17 cellular contexts compared by ENCODE assay signal in the genomic region with DNA sequence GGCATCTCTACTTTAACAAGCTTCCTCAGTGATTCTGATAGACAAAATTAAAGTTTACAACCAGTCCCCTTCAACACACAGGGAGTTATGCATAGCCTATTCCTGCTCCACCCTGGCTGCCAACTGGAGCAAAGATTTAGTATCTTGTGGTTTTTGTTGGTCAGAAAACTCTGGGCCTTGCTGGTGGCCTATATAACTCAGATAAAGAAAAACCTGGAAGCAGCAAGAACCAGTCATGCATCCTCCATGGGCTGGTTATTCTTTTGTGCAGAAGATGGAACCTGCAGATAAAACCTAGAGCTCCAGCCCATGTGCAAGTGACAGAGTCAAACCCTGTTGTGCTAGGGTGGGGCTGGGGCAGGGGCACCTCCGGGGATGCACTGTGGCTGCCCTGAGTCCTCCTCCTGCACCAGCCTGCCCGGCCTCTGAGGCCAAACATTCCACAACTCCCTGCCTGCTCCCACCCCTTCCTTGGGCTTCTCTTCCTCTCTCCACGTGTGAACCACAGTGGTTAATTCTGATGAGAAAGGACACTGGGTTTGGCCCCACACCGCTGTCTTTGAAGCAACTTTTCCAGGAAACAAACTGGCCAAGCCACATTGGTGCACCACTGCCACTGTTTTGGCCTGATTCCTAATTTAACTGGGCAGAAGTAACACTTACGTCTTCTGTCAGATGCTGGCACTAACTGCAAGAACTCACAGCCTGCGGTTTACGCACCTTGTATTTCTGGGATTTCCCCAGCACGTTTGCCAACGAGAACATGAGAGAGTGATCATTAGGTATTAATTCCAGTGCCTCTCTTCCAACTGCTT. TPM values are rescaled to one million over a fixed set of nuclear protein-coding genes. Genes with fewer than 3 reads are reported as not detected.
DNase-seq lines count a peak whose midpoint lies in the region; ATAC-seq, FAIRE-seq and TF ChIP-seq lines count a peak whose summit lies in the region.
"Had no signal": no experiment of that assay in that cellular context is flagged by ENCODE, and none has a peak within 500 bp of the region (broad histone marks: within the 10 kb centered on the region; RNA-seq: fewer than 3 reads in every experiment).

No MANE protein-coding gene starts in this region.

- H2AFZ ChIP-seq in smooth muscle cell (ENCODE audit: low read depth), result no peak overlapping the region
- H2AFZ ChIP-seq: hepatocyte had no signal

- H3K79me2 ChIP-seq in smooth muscle cell (ENCODE audit: low read depth), result no peaks in the 10 kb centered on the region
- H3K79me2 ChIP-seq: hepatocyte had no signal

- no peak for TF ChIP-seq CTCF in astrocyte of the cerebellum (IDR thresholded peaks at IDR 0.05; ENCODE audit: low read depth, low read length, missing control alignments)
- no peak for TF ChIP-seq CTCF in smooth muscle cell (IDR thresholded peaks at IDR 0.05; ENCODE audit: borderline replicate concordance, insufficient read depth, poor library complexity, severe bottlenecking)
- TF ChIP-seq CTCF in tibial artery (IDR thresholded peaks at IDR 0.05), result no peak

- H3K9ac ChIP-seq in smooth muscle cell (ENCODE audit: low read depth), result no peak overlapping the region

- H3K36me3 Mint-ChIP-seq in naive B cell, result no peaks in the 10 kb centered on the region

- no peaks in the 10 kb centered on the region for H3K27me3 Mint-ChIP-seq in naive B cell
- H3K27me3 Mint-ChIP-seq: activated naive CD8-positive, alpha-beta T cell treated with anti-CD3 and anti-CD28 coated beads for 36 hours had no signal

- no peaks in the 10 kb centered on the region for H4K20me1 ChIP-seq in smooth muscle cell (ENCODE audit: low read depth)

- H3K27me3 ChIP-seq in smooth muscle cell (ENCODE audit: low read depth), result no peaks in the 10 kb centered on the region
- no peaks in the 10 kb centered on the region for H3K27me3 ChIP-seq in tibial artery
- H3K27me3 ChIP-seq: hepatocyte had no signal

- DNase-seq in GM12892 (ENCODE audit: insufficient read length) (no peak), astrocyte of the cerebellum (ENCODE audit: low read depth) (peak; percentile 69), naive B cell (no peak), smooth muscle cell (lab: John Stamatoyannopoulos, UW; ENCODE audit: unreplicated experiment) (no peak), tibial artery (no peak), superior temporal gyrus (ENCODE audit: extremely low spot score) (no peak)
- DNase-seq: activated CD4-positive, alpha-beta T cell treated with anti-CD3 and anti-CD28 coated beads for 48 hours; activated naive CD8-positive, alpha-beta T cell treated with anti-CD3 and anti-CD28 coated beads for 36 hours; COR-L47; endodermal cell; mucosa of descending colon; NCI-H774 had no signal

- H3K4me2 ChIP-seq in smooth muscle cell, result no peak overlapping the region
- H3K4me2 ChIP-seq: hepatocyte had no signal

- 88% methylated on average over 9 of the region's 9 CpGs for WGBS in smooth muscle cell (ENCODE audit: low lambda C conversion rate)

- H3K4me3 Mint-ChIP-seq in naive B cell, result peak overlapping the region in 4 of 8 donors; percentile 9 to 60 (median 29)
- H3K4me3 Mint-ChIP-seq: activated naive CD8-positive, alpha-beta T cell treated with anti-CD3 and anti-CD28 coated beads for 36 hours; endodermal cell had no signal

- no peak overlapping the region for H3K27ac ChIP-seq in smooth muscle cell (ENCODE audit: low read depth)
- no peak overlapping the region for H3K27ac ChIP-seq in tibial artery
- H3K27ac ChIP-seq: hepatocyte, SK-N-MC, skin epidermis had no signal

- H3K9me3 Mint-ChIP-seq in naive B cell, result no peaks in the 10 kb centered on the region

- ATAC-seq in HG02610 (IDR thresholded peaks at IDR 0.05; ENCODE audit: unreplicated experiment) (peak; percentile 32), naive B cell (ENCODE audit: low read depth in 2 of 2) (peak; percentile 35 to 58), HG02870 (IDR thresholded peaks at IDR 0.05; ENCODE audit: unreplicated experiment) (no peak)
- ATAC-seq: mucosa of descending colon had no signal

- H3F3A ChIP-seq in smooth muscle cell (ENCODE audit: low read depth), result no peaks in the 10 kb centered on the region

- in situ Hi-C loops in astrocyte of the cerebellum (cut with HindIII; ENCODE audit: low sequenced_read_pairs), result no loop called here

- H3K4me1 ChIP-seq in smooth muscle cell (ENCODE audit: low read depth) (no peaks in the 10 kb centered on the region), tibial artery (no peaks in the 10 kb centered on the region)

- intact Hi-C loops in tibial artery (cut with DNase I; ENCODE audit: low total_unique reads), result no loop called here

- peak; percentile 48 for FAIRE-seq in GM12892 (lab: Jason Lieb, UNC)

- H3K4me1 Mint-ChIP-seq in naive B cell, result peaks cover 29 to 42% (median 41%) of the 10 kb centered on the region in 3 donors
- H3K4me1 Mint-ChIP-seq: endodermal cell had no signal

- no peak overlapping the region for H3K4me3 ChIP-seq in astrocyte of the cerebellum (ENCODE audit: low read depth, low read length)
- no peak overlapping the region for H3K4me3 ChIP-seq in smooth muscle cell
- H3K4me3 ChIP-seq in tibial artery, result no peak overlapping the region
- H3K4me3 ChIP-seq: hepatocyte, mucosa of descending colon, SK-N-MC, skin epidermis had no signal

- H3K9me3 ChIP-seq in smooth muscle cell (replicated peaks; ENCODE audit: low read depth) (no peaks in the 10 kb centered on the region), tibial artery (no peaks in the 10 kb centered on the region)
- H3K9me3 ChIP-seq: mucosa of descending colon had no signal

- no peaks in the 10 kb centered on the region for H3K36me3 ChIP-seq in smooth muscle cell (ENCODE audit: low read depth)
- peaks cover 0 to 4% (median 0%) of the 10 kb centered on the region in 3 donors for H3K36me3 ChIP-seq in tibial artery

- TF ChIP-seq POLR2A in GM12892 (IDR thresholded peaks at IDR 0.05; ENCODE audit: low read depth, low read length), result no peak

- peak overlapping the region in 5 of 6 donors; percentile 55 to 85 (median 67) for H3K27ac Mint-ChIP-seq in naive B cell
- H3K27ac Mint-ChIP-seq: activated naive CD8-positive, alpha-beta T cell treated with anti-CD3 and anti-CD28 coated beads for 36 hours; endodermal cell had no signal

RNA-seq across cellular contexts. Expression of a gene that starts 23.3 kb away (rescaled TPM):
- 4.7 TPM for polyA plus RNA-seq in GM12892 (2012; ENCODE audit: missing spikeins)
- 1 to 10 TPM in 5 of 6 donors, under 1 TPM in 1; 0.46 to 7.7 (median 6.3) TPM for polyA plus RNA-seq in naive B cell (ENCODE audit: low read depth in 6 of 6)
- total RNA-seq in smooth muscle cell, result 2.5 and 4.5 TPM in 2 replicates
- 7.1 and 9.1 TPM in 2 replicates for polyA plus RNA-seq in smooth muscle cell
